ENCODE assay signal across 9 cellular contexts in genomic region chr9:110049699-110050450, GRCh38.
DNase-seq lines count a peak whose midpoint lies in the region; ATAC-seq and TF ChIP-seq lines count a peak whose summit lies in the region.
"Had no signal": no experiment of that assay in that cellular context is flagged by ENCODE, and none has a peak within 500 bp of the region (broad histone marks: within the 10 kb centered on the region; RNA-seq: fewer than 3 reads in every experiment).

No MANE protein-coding gene starts in this region.

- peaks cover 47% of the 10 kb centered on the region for H3K27me3 Mint-ChIP-seq in activated T-cell treated with anti-CD3 and anti-CD28 coated beads, Interleukin-2, amount 50 U/mL, for 24 hours

- H3K79me2 ChIP-seq in Karpas-422 (ENCODE audit: low read length): no peaks in the 10 kb centered on the region

- H3K36me3 Mint-ChIP-seq in activated T-cell treated with anti-CD3 and anti-CD28 coated beads, Interleukin-2, amount 50 U/mL, for 24 hours (ENCODE audit: low read depth): peaks cover 21% of the 10 kb centered on the region

- WGBS in gastroesophageal sphincter (ENCODE audit: low coverage in 1 of 2), 2 donors: 9 to 22% methylated on average over 24 to 25 of the region's 26 CpGs
- WGBS in ovary, 3 donors: 12 to 17% (median 16%) methylated on average over 26 of the region's 26 CpGs

- H4K20me1 ChIP-seq in Karpas-422 (ENCODE audit: insufficient read depth, low read depth, low read length): no peaks in the 10 kb centered on the region

- peak overlapping the region; percentile 29 for H3K27ac Mint-ChIP-seq in activated T-cell treated with anti-CD3 and anti-CD28 coated beads, Interleukin-2, amount 50 U/mL, for 24 hours

- peak overlapping the region; percentile 59 for H3K9ac ChIP-seq in Karpas-422 (ENCODE audit: low read length)

- H3K4me2 ChIP-seq in Karpas-422 (ENCODE audit: low read depth, low read length, poor library complexity, severe bottlenecking): peak overlapping the region; percentile 89

- no peak for TF ChIP-seq EP300 in gastroesophageal sphincter (IDR thresholded peaks at IDR 0.05)
- no peak for TF ChIP-seq EP300 in ovary (IDR thresholded peaks at IDR 0.05)

- ATAC-seq in gastroesophageal sphincter (no peak), HG02885 (IDR thresholded peaks at IDR 0.05; ENCODE audit: poor library complexity, unreplicated experiment) (no peak), HG02884 (IDR thresholded peaks at IDR 0.05; ENCODE audit: unreplicated experiment) (no peak)

- H3K4me1 ChIP-seq in Karpas-422 (ENCODE audit: low read length): peaks cover 23% of the 10 kb centered on the region
- peaks cover 0 to 48% (median 12%) of the 10 kb centered on the region in 3 donors for H3K4me1 ChIP-seq in gastroesophageal sphincter
- H3K4me1 ChIP-seq in ovary (ENCODE audit: insufficient read depth): peaks cover 6% of the 10 kb centered on the region

- no peaks in the 10 kb centered on the region for H3K36me3 ChIP-seq in Karpas-422 (ENCODE audit: insufficient read depth, low read length)
- no peaks in the 10 kb centered on the region for H3K36me3 ChIP-seq in gastroesophageal sphincter
- no peaks in the 10 kb centered on the region for H3K36me3 ChIP-seq in ovary

- H3K4me3 ChIP-seq in Karpas-422 (ENCODE audit: low read length) (peak overlapping the region; percentile 71; the same call in 1 of the 2 replicates), gastroesophageal sphincter (peak overlapping the region; percentile 77 to 80), ovary (peak overlapping the region; percentile 74)

- H3K9me3 ChIP-seq in Karpas-422 (ENCODE audit: low read length) (no peaks in the 10 kb centered on the region), gastroesophageal sphincter (no peaks in the 10 kb centered on the region), ovary (no peaks in the 10 kb centered on the region)

- H3K9me2 ChIP-seq in Karpas-422 (replicated peaks; ENCODE audit: insufficient read depth, low read length): no peaks in the 10 kb centered on the region

- no peak for TF ChIP-seq CTCF in gastroesophageal sphincter (IDR thresholded peaks at IDR 0.05)
- TF ChIP-seq CTCF in ovary (IDR thresholded peaks at IDR 0.05): no peak

- peaks cover 37% of the 10 kb centered on the region for H3K4me1 Mint-ChIP-seq in activated T-cell treated with anti-CD3 and anti-CD28 coated beads, Interleukin-2, amount 50 U/mL, for 24 hours (ENCODE audit: low read depth)

- peak overlapping the region; percentile 91 for H3K4me3 Mint-ChIP-seq in activated T-cell treated with anti-CD3 and anti-CD28 coated beads, Interleukin-2, amount 50 U/mL, for 24 hours

- intact Hi-C loops in ovary (cut with DNase I): no loop called here

- TF ChIP-seq POLR2A in gastroesophageal sphincter (IDR thresholded peaks at IDR 0.05): no peak
- no peak for TF ChIP-seq POLR2A in ovary (IDR thresholded peaks at IDR 0.05)

- H3K27ac ChIP-seq in Karpas-422 (ENCODE audit: low read length): no peak overlapping the region
- peak overlapping the region in 3 of 4 donors; percentile 74 to 89 (median 84) for H3K27ac ChIP-seq in gastroesophageal sphincter
- no peak overlapping the region for H3K27ac ChIP-seq in ovary
- H3K27ac ChIP-seq: C4-2B had no signal

- H3K9me3 Mint-ChIP-seq in activated T-cell treated with anti-CD3 and anti-CD28 coated beads, Interleukin-2, amount 50 U/mL, for 24 hours: no peaks in the 10 kb centered on the region

- H2AFZ ChIP-seq in Karpas-422 (ENCODE audit: low read length): peak overlapping the region; percentile 81

- H3K27me3 ChIP-seq in Karpas-422 (ENCODE audit: low read length) (no peaks in the 10 kb centered on the region), gastroesophageal sphincter (no peaks in the 10 kb centered on the region), ovary (no peaks in the 10 kb centered on the region)

- DNase-seq in NCI-H1092 treated with DMSO at 0.1 percent for 48 hours (lab: John Stamatoyannopoulos, UW): peak; percentile 36
- DNase-seq in NCI-H1092 (lab: John Stamatoyannopoulos, UW): no peak
- DNase-seq in Karpas-422: peak; percentile 48
- DNase-seq in activated T-cell treated with anti-CD3 and anti-CD28 coated beads, Interleukin-2, amount 50 U/mL, for 24 hours: peak; percentile 51
- DNase-seq in ovary: peak in 2 of 5 donors; percentile 24 to 30

Comparison
In these comparisons a context has a peak if more than half of its experiments do, and no peak if none do; other contexts are left out.
1. H3K27ac ChIP-seq: peak in gastroesophageal sphincter (3 of 4); none in Karpas-422 (single experiment) and ovary (0 of 2).
2. Peak in every context shown above with its lines, with median percentiles within 50 percentile points of each other: H3K4me3 ChIP-seq.